ENCODE assay signal across 9 cellular contexts in the genomic region with DNA sequence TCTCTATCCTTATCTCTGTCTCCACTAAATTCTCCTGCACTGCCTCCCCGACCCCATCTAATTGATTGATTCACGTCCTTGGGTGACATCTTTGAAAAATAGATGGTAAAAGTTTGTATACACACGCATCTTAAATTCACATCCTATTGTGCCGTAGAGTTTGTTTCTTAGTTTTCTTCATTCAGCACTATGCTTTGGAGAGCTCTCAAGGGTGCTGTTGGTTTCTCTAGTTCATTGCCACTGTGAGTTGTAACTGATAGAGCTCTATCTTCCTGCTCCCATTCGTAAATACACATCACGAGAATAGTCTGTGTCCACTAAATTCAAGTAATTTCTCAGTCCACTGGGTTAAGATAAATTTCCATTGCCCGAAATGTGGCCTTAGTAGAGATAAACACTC.
"Had no signal": no experiment of that assay in that cellular context is flagged by ENCODE, and none has a peak within 500 bp of the region (broad histone marks: within the 10 kb centered on the region; RNA-seq: fewer than 3 reads in every experiment).

No MANE protein-coding gene starts in this region.

- H3K9me3 ChIP-seq: HAP-1 had no signal

- H3K36me3 ChIP-seq: HAP-1 had no signal

- ATAC-seq: HCT116, HepG2 had no signal

- H3K4me3 ChIP-seq: GM23248, HAP-1 had no signal

- H3K4me1 ChIP-seq: HAP-1 had no signal

- H3K9ac ChIP-seq: GM23248, KMS-11 had no signal

- DNase-seq: GM23248, GOT3, H7, KBM-7 had no signal

- H3K27ac ChIP-seq: GM23248, HL-60, KMS-11 had no signal
